9 cellular contexts compared by ENCODE assay signal in genomic region chr6:30781362-30781696, GRCh38. TPM values are rescaled to one million over a fixed set of nuclear protein-coding genes. Genes with fewer than 3 reads are reported as not detected.
DNase-seq lines count a peak whose midpoint lies in the region; ATAC-seq and TF ChIP-seq lines count a peak whose summit lies in the region.
"Had no signal": no experiment of that assay in that cellular context is flagged by ENCODE, and none has a peak within 500 bp of the region (broad histone marks: within the 10 kb centered on the region; RNA-seq: fewer than 3 reads in every experiment).

No MANE protein-coding gene starts in this region.

- TSS peak; percentile 87 for BruUV-seq in mammary epithelial cell (replicated peaks; lab: Mats Ljungman, UMichigan)

- CTCF ChIA-PET in activated CD8-positive, alpha-beta T cell treated with anti-CD3 and anti-CD28 coated beads for 36 hours (lab: Charles Lee) = interaction anchor here (1.2 to 1.7 kb wide), 2 partner anchors 12 to 22 kb away, joined by 6 to 8 read pairs; no protein-coding TSS in a partner anchor
- CTCF ChIA-PET in activated CD8-positive, alpha-beta T cell treated with anti-CD3 and anti-CD28 coated beads, Interleukin-2, amount 10 ng/mL, durations not matched to agents 7 days and 5 days (lab: Charles Lee) = interaction anchor here (0.7 to 2.3 kb wide), 6 partner anchors 9 to 306 kb away, joined by 3 to 12 read pairs (median 5); partner anchors contain the start of gene IER3
- CTCF ChIA-PET in mammary epithelial cell (lab: Charles Lee; ENCODE audit: low non-redundant PET) = interaction anchor here (0.7 to 0.8 kb wide), 2 partner anchors 12 to 37 kb away, joined by 4 to 6 read pairs; partner anchors contain the start of gene IER3

- TF ChIP-seq EP300 in upper lobe of left lung (IDR thresholded peaks at IDR 0.05) = no peak

- peaks cover 2% of the 10 kb centered on the region for H3K36me3 Mint-ChIP-seq in activated CD8-positive, alpha-beta T cell treated with anti-CD3 and anti-CD28 coated beads for 36 hours (ENCODE audit: low read depth)
- H3K36me3 Mint-ChIP-seq in activated CD8-positive, alpha-beta T cell treated with anti-CD3 and anti-CD28 coated beads, Interleukin-2, amount 10 ng/mL, durations not matched to agents 7 days and 5 days (ENCODE audit: low read depth) = peaks cover 2% of the 10 kb centered on the region
- H3K36me3 Mint-ChIP-seq in mesothelial cell of epicardium = peaks cover 2% of the 10 kb centered on the region

- peaks cover 4% of the 10 kb centered on the region for H3K9me3 Mint-ChIP-seq in activated CD8-positive, alpha-beta T cell treated with anti-CD3 and anti-CD28 coated beads for 36 hours
- no peaks in the 10 kb centered on the region for H3K9me3 Mint-ChIP-seq in activated CD8-positive, alpha-beta T cell treated with anti-CD3 and anti-CD28 coated beads, Interleukin-2, amount 10 ng/mL, durations not matched to agents 7 days and 5 days (ENCODE audit: insufficient read depth)
- peaks cover 10% of the 10 kb centered on the region for H3K9me3 Mint-ChIP-seq in mesothelial cell of epicardium
- H3K9me3 Mint-ChIP-seq: central memory CD8-positive, alpha-beta T cell had no signal

- H3K4me3 ChIP-seq in mammary epithelial cell (replicated peaks in 1 of 3; ENCODE audit: insufficient read depth in 1 of 3, low read depth in 2 of 3, low read length in 3 of 3) = peak overlapping the region in 1 of 3 experiments; percentile 7
- H3K4me3 ChIP-seq in upper lobe of left lung = no peak overlapping the region

- no peaks in the 10 kb centered on the region for H4K20me1 ChIP-seq in mammary epithelial cell (ENCODE audit: insufficient read depth, low read length)

- no peak for TF ChIP-seq POLR2A in upper lobe of left lung (IDR thresholded peaks at IDR 0.05)

- H3K27me3 ChIP-seq in mammary epithelial cell (ENCODE audit: insufficient read depth, low read length) (no peaks in the 10 kb centered on the region), upper lobe of left lung (no peaks in the 10 kb centered on the region)

- no peak for TF ChIP-seq CTCF in activated CD8-positive, alpha-beta T cell treated with anti-CD3 and anti-CD28 coated beads for 36 hours (IDR thresholded peaks at IDR 0.05)
- TF ChIP-seq CTCF in mammary epithelial cell (conservative IDR thresholded peaks at IDR 0.05 in 1 of 2, IDR thresholded peaks at IDR 0.05 in 1 of 2; ENCODE audit: extremely low read depth in 1 of 2, insufficient read depth in 1 of 2, low read depth in 1 of 2, low read length in 2 of 2) = no peak
- no peak for TF ChIP-seq CTCF in mesothelial cell of epicardium (IDR thresholded peaks at IDR 0.05; ENCODE audit: unreplicated experiment)
- TF ChIP-seq CTCF in upper lobe of left lung (IDR thresholded peaks at IDR 0.05) = no peak

- ATAC-seq in activated CD8-positive, alpha-beta T cell treated with anti-CD3 and anti-CD28 coated beads for 36 hours = no peak
- ATAC-seq in activated CD8-positive, alpha-beta T cell treated with anti-CD3 and anti-CD28 coated beads, Interleukin-2, amount 10 ng/mL, durations not matched to agents 7 days and 5 days = no peak
- ATAC-seq in upper lobe of left lung (ENCODE audit: low FRiP score in 2 of 2) (peak in 1 of 2 donors; percentile 34), HG03108 (IDR thresholded peaks at IDR 0.05; ENCODE audit: unreplicated experiment) (no peak), GM18520 (IDR thresholded peaks at IDR 0.05; ENCODE audit: unreplicated experiment) (no peak)

- peak overlapping the region; percentile 85 for H3K27ac Mint-ChIP-seq in activated CD8-positive, alpha-beta T cell treated with anti-CD3 and anti-CD28 coated beads for 36 hours
- no peak overlapping the region for H3K27ac Mint-ChIP-seq in activated CD8-positive, alpha-beta T cell treated with anti-CD3 and anti-CD28 coated beads, Interleukin-2, amount 10 ng/mL, durations not matched to agents 7 days and 5 days
- H3K27ac Mint-ChIP-seq in mesothelial cell of epicardium = peak overlapping the region; percentile 96

- H2AFZ ChIP-seq in mammary epithelial cell (ENCODE audit: low read depth, low read length) = peak overlapping the region; percentile 31

- dilution Hi-C loops in mammary epithelial cell (cut with HindIII; ENCODE audit: low sequenced_read_pairs) = loop anchor here (5.0 kb wide), 2 partner anchors 34 to 99 kb away; no protein-coding TSS in a partner anchor

- peaks cover 72% of the 10 kb centered on the region for H3K4me1 Mint-ChIP-seq in activated CD8-positive, alpha-beta T cell treated with anti-CD3 and anti-CD28 coated beads for 36 hours (ENCODE audit: low read depth)
- peaks cover 76% of the 10 kb centered on the region for H3K4me1 Mint-ChIP-seq in activated CD8-positive, alpha-beta T cell treated with anti-CD3 and anti-CD28 coated beads, Interleukin-2, amount 10 ng/mL, durations not matched to agents 7 days and 5 days (ENCODE audit: low read depth)
- H3K4me1 Mint-ChIP-seq in mesothelial cell of epicardium = peaks cover 54% of the 10 kb centered on the region

- H3K4me1 ChIP-seq in mammary epithelial cell (ENCODE audit: insufficient read depth, low read length) = peaks cover 36% of the 10 kb centered on the region
- H3K4me1 ChIP-seq in upper lobe of left lung = peaks cover 43 to 55% (median 48%) of the 10 kb centered on the region in 4 donors

- in situ Hi-C loops in mammary epithelial cell (cut with MboI; ENCODE audit: low sequenced_read_pairs in 2 of 2) (loop anchor here in 1 of 2 donors (5.0 kb wide), 1 partner anchor 36 kb away; no protein-coding TSS in a partner anchor), ACHN (cut with HindIII; ENCODE audit: low pct_ligation_motif_present, low pct_unique_long_range_greater_than_20kb, low sequenced_read_pairs) (no loop called here)

- H3K36me3 ChIP-seq in mammary epithelial cell (ENCODE audit: insufficient read depth, low read length) (no peaks in the 10 kb centered on the region), upper lobe of left lung (no peaks in the 10 kb centered on the region)

- H3K4me2 ChIP-seq in mammary epithelial cell (ENCODE audit: insufficient read depth, low read depth, low read length) = peak overlapping the region; percentile 34

- intact Hi-C loops in activated CD8-positive, alpha-beta T cell treated with anti-CD3 and anti-CD28 coated beads for 36 hours (cut with micrococcal nuclease) = no loop called here
- intact Hi-C loops in mammary epithelial cell (cut with micrococcal nuclease) = loop anchor here (1.0 kb wide), 4 partner anchors 12 to 37 kb away; partner anchors contain the start of gene IER3

- no peaks in the 10 kb centered on the region for H3K27me3 Mint-ChIP-seq in activated CD8-positive, alpha-beta T cell treated with anti-CD3 and anti-CD28 coated beads for 36 hours
- H3K27me3 Mint-ChIP-seq in activated CD8-positive, alpha-beta T cell treated with anti-CD3 and anti-CD28 coated beads, Interleukin-2, amount 10 ng/mL, durations not matched to agents 7 days and 5 days (ENCODE audit: low read depth) = no peaks in the 10 kb centered on the region
- H3K27me3 Mint-ChIP-seq in mesothelial cell of epicardium (ENCODE audit: low read depth) = no peaks in the 10 kb centered on the region
- H3K27me3 Mint-ChIP-seq: central memory CD8-positive, alpha-beta T cell had no signal

- peak overlapping the region; percentile 97 for H3K27ac ChIP-seq in mammary epithelial cell (ENCODE audit: insufficient read depth, low read depth, low read length)
- peak overlapping the region; percentile 82 to 92 (median 84) for H3K27ac ChIP-seq in upper lobe of left lung

- WGBS in mammary epithelial cell (ENCODE audit: low coverage, missing lambda C conversion rate) = 100% methylated on average over 2 of the region's 4 CpGs
- WGBS in upper lobe of left lung, 2 donors = 71 to 89% methylated on average over 4 of the region's 4 CpGs

- no peaks in the 10 kb centered on the region for H3K79me2 ChIP-seq in mammary epithelial cell (ENCODE audit: insufficient read depth, low read length)

- H3K9ac ChIP-seq in mammary epithelial cell (ENCODE audit: insufficient read depth, low read length) = peak overlapping the region; percentile 76

- no peak overlapping the region for H3K4me3 Mint-ChIP-seq in activated CD8-positive, alpha-beta T cell treated with anti-CD3 and anti-CD28 coated beads for 36 hours
- H3K4me3 Mint-ChIP-seq in activated CD8-positive, alpha-beta T cell treated with anti-CD3 and anti-CD28 coated beads, Interleukin-2, amount 10 ng/mL, durations not matched to agents 7 days and 5 days = no peak overlapping the region
- H3K4me3 Mint-ChIP-seq in mesothelial cell of epicardium = no peak overlapping the region
- H3K4me3 Mint-ChIP-seq: central memory CD8-positive, alpha-beta T cell had no signal

- DNase-seq in activated CD8-positive, alpha-beta T cell treated with anti-CD3 and anti-CD28 coated beads for 36 hours = no peak
- DNase-seq in activated CD8-positive, alpha-beta T cell treated with anti-CD3 and anti-CD28 coated beads, Interleukin-2, amount 10 ng/mL, durations not matched to agents 7 days and 5 days = no peak
- DNase-seq in mammary epithelial cell (no peak), mesothelial cell of epicardium (ENCODE audit: low spot score in 2 of 2, unreplicated experiment in 2 of 2) (no peak), upper lobe of left lung (no peak), ACHN (no peak)

- H3K9me3 ChIP-seq in mammary epithelial cell (replicated peaks; ENCODE audit: insufficient read depth, low read length) (no peaks in the 10 kb centered on the region), upper lobe of left lung (no peaks in the 10 kb centered on the region)

- POLR2A ChIA-PET in activated CD8-positive, alpha-beta T cell treated with anti-CD3 and anti-CD28 coated beads for 36 hours (lab: Charles Lee) = interaction anchor here (0.6 to 12.9 kb wide), 9 partner anchors 11 to 252 kb away, joined by 3 to 162 read pairs (median 5); partner anchors contain the start of genes FLOT1 and IER3
- POLR2A ChIA-PET in activated CD8-positive, alpha-beta T cell treated with anti-CD3 and anti-CD28 coated beads, Interleukin-2, amount 10 ng/mL, durations not matched to agents 7 days and 5 days (lab: Charles Lee) = interaction anchor here (1.1 to 2.2 kb wide), 5 partner anchors 12 to 37 kb away, joined by 3 to 9 read pairs (median 5); partner anchors contain the start of gene IER3

RNA-seq across cellular contexts. Expression of gene IER3, which starts 37.0 kb away (rescaled TPM):
- 100 to 1,000 TPM; 375 to 386 TPM for total RNA-seq in activated CD8-positive, alpha-beta T cell treated with anti-CD3 and anti-CD28 coated beads for 36 hours
- 10 to 100 TPM; 76.6 to 82.9 TPM for total RNA-seq in activated CD8-positive, alpha-beta T cell treated with anti-CD3 and anti-CD28 coated beads, Interleukin-2, amount 10 ng/mL, durations not matched to agents 7 days and 5 days
- total RNA-seq in mammary epithelial cell (100 to 1,000 TPM in 1 of 2 donors, 10 to 100 TPM in 1; 68.8 to 390 TPM), mesothelial cell of epicardium (131 to 136 TPM (median 134 TPM) in 3 replicates), upper lobe of left lung (10 to 100 TPM in 4 of 6 donors, 1 to 10 TPM in 2; 4.2 to 61.1 (median 19.8) TPM)
- polyA plus RNA-seq in mammary epithelial cell = 121 TPM
- 81.4 TPM for polyA minus RNA-seq in mammary epithelial cell

RNA-seq across cellular contexts. Expression of gene FLOT1, which starts 38.8 kb away (rescaled TPM):
- 100 to 1,000 TPM; 135 TPM for total RNA-seq in activated CD8-positive, alpha-beta T cell treated with anti-CD3 and anti-CD28 coated beads for 36 hours
- total RNA-seq in activated CD8-positive, alpha-beta T cell treated with anti-CD3 and anti-CD28 coated beads, Interleukin-2, amount 10 ng/mL, durations not matched to agents 7 days and 5 days = 100 to 1,000 TPM; 314 to 317 TPM
- total RNA-seq in mammary epithelial cell = 10 to 100 TPM; 53.9 to 57.5 TPM
- polyA plus RNA-seq in mammary epithelial cell = 63.7 TPM
- 47.4 TPM for polyA minus RNA-seq in mammary epithelial cell
- 96.5 to 101 TPM (median 99.8 TPM) in 3 replicates for total RNA-seq in mesothelial cell of epicardium
- total RNA-seq in upper lobe of left lung = 100 to 1,000 TPM; 133 to 212 (median 143) TPM
